Comparison of ENCODE assay signal across 17 cellular contexts in genomic region chr1:212309967-212310366, GRCh38. TPM values are rescaled to one million over a fixed set of nuclear protein-coding genes. Genes with fewer than 3 reads are reported as not detected.
A peak's percentile ranks its signal among the peaks of the same experiment; 100 is the strongest.
DNase-seq lines count a peak whose midpoint lies in the region; ATAC-seq and TF ChIP-seq lines count a peak whose summit lies in the region.
"Had no signal": no experiment of that assay in that cellular context is flagged by ENCODE, and none has a peak within 500 bp of the region (broad histone marks: within the 10 kb centered on the region; RNA-seq: fewer than 3 reads in every experiment).

No MANE protein-coding gene starts in this region.

- H3K36me3 ChIP-seq in H7 (replicated peaks; ENCODE audit: control insufficient read depth, insufficient read depth, low read length) (no peaks in the 10 kb centered on the region), neural progenitor cell (no peaks in the 10 kb centered on the region)
- H3K36me3 ChIP-seq: colonic mucosa had no signal

- POLR2A ChIA-PET in GM10248 (lab: Yijun Ruan, JAX), result no interaction called here

- no peaks in the 10 kb centered on the region for H3K27me3 Mint-ChIP-seq in dendritic cell treated with granulocyte-macrophage colony-stimulating factor and Interleukin-4, amounts not matched to agents 40 ng/mL and 50 ng/mL, for 4 days
- peaks cover 2% of the 10 kb centered on the region for H3K27me3 Mint-ChIP-seq in neural progenitor cell (ENCODE audit: insufficient read depth, low read depth)

- H3K27me3 ChIP-seq in H7 (ENCODE audit: control insufficient read depth, insufficient read depth, low read length), result no peaks in the 10 kb centered on the region
- H3K27me3 ChIP-seq in neural progenitor cell, result no peaks in the 10 kb centered on the region
- H3K27me3 ChIP-seq: colonic mucosa, stomach had no signal

- peaks cover 21% of the 10 kb centered on the region for H3K36me3 Mint-ChIP-seq in dendritic cell treated with granulocyte-macrophage colony-stimulating factor and Interleukin-4, amounts not matched to agents 40 ng/mL and 50 ng/mL, for 4 days (ENCODE audit: low read depth)
- H3K36me3 Mint-ChIP-seq in neural progenitor cell, result peaks cover 14% of the 10 kb centered on the region

- no peaks in the 10 kb centered on the region for H3K9me3 ChIP-seq in neural progenitor cell (ENCODE audit: low read depth)
- H3K9me3 ChIP-seq: colonic mucosa, stomach had no signal

- peaks cover 24% of the 10 kb centered on the region for H3F3A ChIP-seq in neural progenitor cell (ENCODE audit: low read depth)

- H4K20me1 ChIP-seq in neural progenitor cell (ENCODE audit: low read depth), result peaks cover 18% of the 10 kb centered on the region

- peaks cover 30% of the 10 kb centered on the region for H3K79me2 ChIP-seq in neural progenitor cell (ENCODE audit: low read depth)

- H3K4me1 ChIP-seq in neural progenitor cell, result peaks cover 19% of the 10 kb centered on the region
- H3K4me1 ChIP-seq: colonic mucosa had no signal

- peak overlapping the region; percentile 53 for H3K27ac Mint-ChIP-seq in dendritic cell treated with granulocyte-macrophage colony-stimulating factor and Interleukin-4, amounts not matched to agents 40 ng/mL and 50 ng/mL, for 4 days
- no peak overlapping the region for H3K27ac Mint-ChIP-seq in neural progenitor cell
- H3K27ac Mint-ChIP-seq: activated naive CD4-positive, alpha-beta T cell treated with anti-CD3 and anti-CD28 coated beads for 36 hours had no signal

- CTCF ChIA-PET in GM10248 (lab: Yijun Ruan, JAX), result interaction anchor here (1.9 to 2.2 kb wide), 2 partner anchors 19 to 248 kb away, joined by 5 read pairs; no protein-coding TSS in a partner anchor

- peak; percentile 5 for DNase-seq in AG10803 (ENCODE audit: low read depth)
- peak; percentile 12 for DNase-seq in H7
- peak; percentile 52 for DNase-seq in neural progenitor cell (ENCODE audit: low spot score)
- DNase-seq in posterior vena cava (ENCODE audit: low spot score), result no peak
- DNase-seq in NAMALWA (ENCODE audit: low spot score), result no peak
- DNase-seq in GM10248 (ENCODE audit: extremely low spot score), result no peak
- DNase-seq: activated CD4-positive, alpha-beta T cell treated with anti-CD3 and anti-CD28 coated beads for 4 hours; activated CD8-positive, alpha-beta memory T cell treated with anti-CD3 and anti-CD28 coated beads, Interleukin-2, amount 50 U/mL, for 48 hours; activated naive CD4-positive, alpha-beta T cell treated with anti-CD3 and anti-CD28 coated beads for 36 hours; colonic mucosa; left ventricle myocardium inferior; NCI-H2107; NCI-H526; stomach had no signal

- no peak overlapping the region for H3K4me3 Mint-ChIP-seq in dendritic cell treated with granulocyte-macrophage colony-stimulating factor and Interleukin-4, amounts not matched to agents 40 ng/mL and 50 ng/mL, for 4 days
- H3K4me3 Mint-ChIP-seq in neural progenitor cell, result no peak overlapping the region
- H3K4me3 Mint-ChIP-seq: activated naive CD4-positive, alpha-beta T cell treated with anti-CD3 and anti-CD28 coated beads for 36 hours had no signal

- no peak overlapping the region for H2AFZ ChIP-seq in neural progenitor cell (replicated peaks)

- H3K4me1 Mint-ChIP-seq in dendritic cell treated with granulocyte-macrophage colony-stimulating factor and Interleukin-4, amounts not matched to agents 40 ng/mL and 50 ng/mL, for 4 days (ENCODE audit: low read depth), result peaks cover 36% of the 10 kb centered on the region
- H3K4me1 Mint-ChIP-seq in neural progenitor cell, result peaks cover 8% of the 10 kb centered on the region

- H3K4me3 ChIP-seq in AG10803 (ENCODE audit: low read length) (no peak overlapping the region), H7 (ENCODE audit: insufficient read depth, low read depth, low read length) (no peak overlapping the region), neural progenitor cell (no peak overlapping the region)
- H3K4me3 ChIP-seq: colonic mucosa, GM12878, left ventricle myocardium inferior, stomach had no signal

- intact Hi-C loops in dendritic cell treated with granulocyte-macrophage colony-stimulating factor and Interleukin-4, amounts not matched to agents 40 ng/mL and 50 ng/mL, for 4 days (cut with micrococcal nuclease), result no loop called here
- intact Hi-C loops in posterior vena cava (cut with DNase I), result no loop called here

- H3K4me2 ChIP-seq in neural progenitor cell, result peak overlapping the region; percentile 58

- ATAC-seq in GM21423 (IDR thresholded peaks at IDR 0.05; ENCODE audit: unreplicated experiment), result no peak
- ATAC-seq: GM12878 had no signal

- no peak overlapping the region for H3K9ac ChIP-seq in neural progenitor cell

- H3K27ac ChIP-seq in neural progenitor cell, result no peak overlapping the region
- H3K27ac ChIP-seq: colonic mucosa, left ventricle myocardium inferior, stomach had no signal

- TF ChIP-seq CTCF in AG10803 (conservative IDR thresholded peaks at IDR 0.05; ENCODE audit: low read length) (no peak), neural progenitor cell (IDR thresholded peaks at IDR 0.05) (no peak), GM10248 (IDR thresholded peaks at IDR 0.05; ENCODE audit: control extremely low read depth, extremely low read depth, low read depth, missing control alignments) (no peak)

- H3K9me3 Mint-ChIP-seq in dendritic cell treated with granulocyte-macrophage colony-stimulating factor and Interleukin-4, amounts not matched to agents 40 ng/mL and 50 ng/mL, for 4 days, result no peaks in the 10 kb centered on the region
- H3K9me3 Mint-ChIP-seq in neural progenitor cell, result peaks cover 13% of the 10 kb centered on the region

RNA-seq across cellular contexts. Expression of gene PPP2R5A, which starts 24.8 kb away (rescaled TPM):
- total RNA-seq in H7 (2014; rRNA removed; shearing (Covaris generic)), result 65.3 and 72.5 TPM in 2 replicates
- 19.8 and 27.9 TPM in 2 replicates for total RNA-seq in neural progenitor cell (ENCODE audit: low replicate concordance)
- total RNA-seq in posterior vena cava, result 10 to 100 TPM; 38.5 to 47.2 TPM

Comparison
In these comparisons a context has a peak if more than half of its experiments do, and no peak if none do; other contexts are left out.
1. DNase-seq: peak in AG10803 (single experiment), H7 (single experiment) and neural progenitor cell (single experiment); none in posterior vena cava (single experiment), NAMALWA (single experiment) and GM10248 (single experiment).